23 cellular contexts compared by ENCODE assay signal in the genomic region with DNA sequence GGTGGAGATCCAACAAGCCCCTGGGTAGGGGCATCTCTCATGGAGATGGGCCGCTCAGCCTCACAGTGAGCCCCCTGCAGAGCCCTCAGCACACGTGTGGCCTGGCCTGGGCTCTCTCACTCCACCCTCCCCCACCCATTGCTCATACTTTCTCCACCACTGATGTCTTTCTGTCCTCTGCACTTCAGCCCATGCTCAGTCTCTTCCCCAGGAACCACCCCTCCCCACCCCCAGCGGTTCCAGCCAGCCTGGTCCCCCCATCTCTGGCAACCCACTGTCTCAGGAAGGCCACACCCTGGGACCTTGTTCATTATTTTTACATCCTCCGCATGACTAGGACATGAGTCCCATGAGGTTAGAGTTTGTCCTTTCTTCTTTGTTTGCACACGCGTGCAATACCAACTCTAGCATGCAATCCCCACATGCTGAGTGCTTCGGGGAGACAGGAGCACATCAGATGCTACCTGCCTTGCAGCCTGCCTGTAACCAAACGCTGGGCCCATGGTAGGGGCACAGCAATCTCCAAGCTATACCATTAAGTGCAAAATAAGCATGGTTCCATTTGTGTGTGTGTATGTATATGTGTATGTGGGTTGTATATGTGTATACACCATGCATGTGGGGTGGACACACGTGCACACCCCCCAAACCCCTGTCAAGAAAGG.
"Had no signal": no experiment of that assay in that cellular context is flagged by ENCODE, and none has a peak within 500 bp of the region (broad histone marks: within the 10 kb centered on the region; RNA-seq: fewer than 3 reads in every experiment).

No MANE protein-coding gene starts in this region.

- H3K4me3 ChIP-seq: heart left ventricle, ovary, suprapubic skin, thyroid gland, upper lobe of left lung had no signal

- FAIRE-seq: colon, endothelial cell of umbilical vein, islet of Langerhans, small intestine had no signal

- H3K27ac Mint-ChIP-seq: endodermal cell, mesothelial cell of epicardium, natural killer cell had no signal

- H3K4me1 Mint-ChIP-seq: endodermal cell, mesothelial cell of epicardium, natural killer cell, neural crest cell had no signal

- DNase-seq: cerebellar nuclear complex; effector CD4-positive, alpha-beta T cell; endodermal cell; erythroblast; foreskin melanocyte; hypothalamus; kidney glomerular epithelial cell; mammary epithelial cell; natural killer cell; ovary; right cardiac atrium; small intestine; stimulated activated CD4-positive, alpha-beta T cell treated with anti-CD3 and anti-CD28 coated beads, Interleukin-2, amount 100 ng/mL, for 48 hours; stimulated activated naive CD8-positive, alpha-beta T cell treated with anti-CD3 and anti-CD28 coated beads, Interleukin-15, Interleukin-2, amounts not matched to agents 100 U/mL and 50 U/mL, for 24 hours; thyroid gland; upper lobe of left lung had no signal

- H3K27ac ChIP-seq: heart left ventricle, ovary, suprapubic skin, thyroid gland, upper lobe of left lung had no signal

- H3K4me3 Mint-ChIP-seq: endodermal cell, mesothelial cell of epicardium, natural killer cell, neural crest cell had no signal
